Comparison of ENCODE assay signal across 8 cellular contexts in the genomic region with DNA sequence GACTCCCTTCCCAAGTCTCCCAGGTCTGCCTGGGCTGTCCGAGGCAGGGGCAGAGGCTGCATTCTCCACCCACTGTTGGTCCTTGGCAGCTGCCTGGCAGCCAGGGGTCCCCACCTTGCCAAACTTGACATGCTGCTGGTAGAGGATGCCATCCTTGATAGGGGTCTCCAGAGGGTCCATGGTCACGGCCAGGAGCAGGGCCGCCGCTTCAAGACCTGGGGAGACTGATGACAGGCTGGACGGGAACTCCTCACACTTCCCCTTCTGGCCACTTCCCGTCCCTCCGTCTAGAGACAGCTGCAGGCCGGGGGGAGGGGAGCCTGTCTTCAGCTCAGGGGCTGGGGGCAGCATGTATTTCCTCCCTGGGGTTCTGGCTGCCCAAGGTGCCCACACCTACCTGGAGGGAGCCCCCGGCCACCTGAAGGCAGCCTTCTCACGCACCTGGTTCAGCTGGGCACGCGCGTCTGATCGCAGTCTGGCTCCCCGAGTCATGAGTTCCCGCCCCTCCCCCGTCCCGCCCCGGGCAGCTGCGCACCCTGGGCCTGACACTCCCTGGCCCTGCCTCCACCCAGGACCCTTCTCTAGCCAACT. TPM values are rescaled to one million over a fixed set of nuclear protein-coding genes. Genes with fewer than 3 reads are reported as not detected.
DNase-seq lines count a peak whose midpoint lies in the region; TF ChIP-seq lines count a peak whose summit lies in the region.

A gene with protein sequence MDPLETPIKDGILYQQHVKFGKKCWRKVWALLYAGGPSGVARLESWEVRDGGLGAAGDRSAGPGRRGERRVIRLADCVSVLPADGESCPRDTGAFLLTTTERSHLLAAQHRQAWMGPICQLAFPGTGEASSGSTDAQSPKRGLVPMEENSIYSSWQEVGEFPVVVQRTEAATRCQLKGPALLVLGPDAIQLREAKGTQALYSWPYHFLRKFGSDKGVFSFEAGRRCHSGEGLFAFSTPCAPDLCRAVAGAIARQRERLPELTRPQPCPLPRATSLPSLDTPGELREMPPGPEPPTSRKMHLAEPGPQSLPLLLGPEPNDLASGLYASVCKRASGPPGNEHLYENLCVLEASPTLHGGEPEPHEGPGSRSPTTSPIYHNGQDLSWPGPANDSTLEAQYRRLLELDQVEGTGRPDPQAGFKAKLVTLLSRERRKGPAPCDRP (minus strand): TSS at position 466 of the 591 bp plus-strand sequence. CDS start 286 bp downstream, at position 180.

- DNase-seq in stimulated activated CD4-positive, alpha-beta T cell treated with anti-CD3 and anti-CD28 coated beads, Interleukin-15, amount 100 ng/mL, for 24 hours: peak; percentile 36
- DNase-seq in stimulated activated CD4-positive, alpha-beta T cell treated with anti-CD3 and anti-CD28 coated beads, Interleukin-4, amount 100 ng/mL, for 1 hour: no peak
- DNase-seq in RPMI8226 (peak; percentile 32), tibial nerve (ENCODE audit: low spot score in 2 of 2) (no peak), 8988T (no peak), hippocampal formation (lab: John Stamatoyannopoulos, UW) (no peak)
- DNase-seq in activated CD4-positive, alpha-beta T cell treated with anti-CD3 and anti-CD28 coated beads for 1 hour: no peak

- peak within 1 kb of the TSS; percentile 20 to 45 (median 30) for H3K4me3 ChIP-seq in tibial nerve

- H3K36me3 ChIP-seq in tibial nerve: peaks cover 2 to 58% (median 13%) of the 10 kb centered on the region in 3 donors

- TF ChIP-seq CTCF in tibial nerve (IDR thresholded peaks at IDR 0.05): no peak

- H3K27ac ChIP-seq in layer of hippocampus (ENCODE audit: low read depth, low read length) (peak within 1 kb of the TSS; percentile 22), tibial nerve (peak within 1 kb of the TSS in 3 of 4 donors; percentile 63 to 71 (median 68))

- 40 to 45% methylated on average over 13 to 14 of the region's 20 CpGs for WGBS in tibial nerve, 2 donors

- peaks cover 0 to 18% (median 2%) of the 10 kb centered on the region in 4 donors for H3K4me1 ChIP-seq in tibial nerve

- TF ChIP-seq POLR2A in tibial nerve (IDR thresholded peaks at IDR 0.05): no peak

- H3K9me3 ChIP-seq in tibial nerve: no peaks in the 10 kb centered on the region

- H3K27me3 ChIP-seq in layer of hippocampus (ENCODE audit: control insufficient read depth, insufficient read depth, low read length) (no peaks in the 10 kb centered on the region), tibial nerve (no peaks in the 10 kb centered on the region)

- no peak for TF ChIP-seq EP300 in tibial nerve (IDR thresholded peaks at IDR 0.05)

RNA-seq across cellular contexts. Expression of the gene that starts here (rescaled TPM):
- 10 to 100 TPM in 3 of 4 donors, 1 to 10 TPM in 1; 7.8 to 20.1 (median 11.5) TPM for total RNA-seq in tibial nerve

Comparison
In these comparisons a context has a peak if more than half of its experiments do, and no peak if none do; other contexts are left out.
1. DNase-seq: peak in stimulated activated CD4-positive, alpha-beta T cell treated with anti-CD3 and anti-CD28 coated beads, Interleukin-15, amount 100 ng/mL, for 24 hours (single experiment) and RPMI8226 (single experiment); none in stimulated activated CD4-positive, alpha-beta T cell treated with anti-CD3 and anti-CD28 coated beads, Interleukin-4, amount 100 ng/mL, for 1 hour (single experiment), tibial nerve (0 of 2), activated CD4-positive, alpha-beta T cell treated with anti-CD3 and anti-CD28 coated beads for 1 hour (single experiment), 8988T (single experiment) and hippocampal formation (0 of 2).